ENCODE assay signal across 7 cellular contexts in the genomic region with DNA sequence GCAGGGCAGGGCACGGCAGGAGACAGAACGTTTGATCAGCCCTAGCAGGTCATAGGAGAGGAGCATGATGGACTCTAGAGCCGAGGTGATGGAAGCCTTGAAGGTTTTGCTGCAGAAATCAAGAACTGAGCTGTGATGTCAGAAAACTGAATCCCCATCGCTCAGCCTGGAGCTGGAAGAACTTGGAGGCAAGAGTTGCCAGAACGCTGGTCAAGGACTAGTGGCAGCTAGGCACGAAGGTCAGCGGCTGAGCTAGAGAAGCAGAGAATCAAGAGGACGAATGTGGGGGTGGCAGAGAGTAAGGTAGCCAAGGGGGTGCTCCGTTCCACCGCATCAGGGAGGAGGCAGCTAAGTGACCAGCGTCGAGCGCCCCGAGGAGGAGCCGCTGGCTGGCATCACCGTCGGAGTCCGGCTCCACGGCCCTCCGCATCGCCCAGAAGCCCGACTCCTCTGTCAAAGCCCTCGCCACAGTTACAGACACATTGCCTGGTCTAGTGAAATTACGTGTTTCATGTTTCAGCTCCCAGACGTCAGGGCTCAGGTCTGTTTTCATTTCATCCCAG. TPM values are rescaled to one million over a fixed set of nuclear protein-coding genes. Genes with fewer than 3 reads are reported as not detected.
DNase-seq lines count a peak whose midpoint lies in the region; ATAC-seq and TF ChIP-seq lines count a peak whose summit lies in the region.

No MANE protein-coding gene starts in this region.

- H3K36me3 Mint-ChIP-seq in activated CD8-positive, alpha-beta T cell treated with anti-CD3 and anti-CD28 coated beads for 36 hours (ENCODE audit: low read depth): no peaks in the 10 kb centered on the region

- no peak for TF ChIP-seq CTCF in activated CD8-positive, alpha-beta T cell treated with anti-CD3 and anti-CD28 coated beads for 36 hours (IDR thresholded peaks at IDR 0.05)
- no peak for TF ChIP-seq CTCF in hepatocyte (IDR thresholded peaks at IDR 0.05; ENCODE audit: poor library complexity)

- 5% methylated on average over 14 of the region's 25 CpGs for WGBS in hepatocyte (ENCODE audit: low lambda C conversion rate, missing lambda C conversion rate)

- peak overlapping the region; percentile 43 for H3K27ac Mint-ChIP-seq in activated CD8-positive, alpha-beta T cell treated with anti-CD3 and anti-CD28 coated beads for 36 hours

- peak overlapping the region; percentile 76 to 83 (median 77) for H3K9ac ChIP-seq in skeletal muscle tissue (ENCODE audit: low read depth in 1 of 3, low read length in 3 of 3)

- H4K20me1 ChIP-seq in hepatocyte (ENCODE audit: insufficient read depth, poor library complexity, severe bottlenecking): no peaks in the 10 kb centered on the region

- H3K9me3 Mint-ChIP-seq in activated CD8-positive, alpha-beta T cell treated with anti-CD3 and anti-CD28 coated beads for 36 hours: no peaks in the 10 kb centered on the region

- H3K27me3 ChIP-seq in hepatocyte: peaks cover 6% of the 10 kb centered on the region
- H3K27me3 ChIP-seq in skeletal muscle tissue (ENCODE audit: control insufficient read depth in 3 of 3, insufficient read depth in 3 of 3, low read length in 3 of 3): no peaks in the 10 kb centered on the region

- H3K9me3 ChIP-seq in hepatocyte (ENCODE audit: low read depth) (no peaks in the 10 kb centered on the region), skeletal muscle tissue (ENCODE audit: control insufficient read depth in 3 of 3, low read length in 3 of 3) (no peaks in the 10 kb centered on the region)

- peak overlapping the region; percentile 97 for H3K4me3 ChIP-seq in hepatocyte
- H3K4me3 ChIP-seq in skeletal muscle tissue (ENCODE audit: low read length in 3 of 3): peak overlapping the region; percentile 80 to 88 (median 87)

- CTCF ChIA-PET in activated CD8-positive, alpha-beta T cell treated with anti-CD3 and anti-CD28 coated beads for 36 hours (lab: Charles Lee): interaction anchor here (0.7 to 16.7 kb wide), 15 partner anchors 8 to 216 kb away, joined by 3 to 161 read pairs (median 6); no protein-coding TSS in a partner anchor

- H3K79me2 ChIP-seq in hepatocyte: peaks cover 14% of the 10 kb centered on the region

- POLR2A ChIA-PET in activated CD8-positive, alpha-beta T cell treated with anti-CD3 and anti-CD28 coated beads for 36 hours (lab: Charles Lee): interaction anchor here (0.8 to 3.6 kb wide), 13 partner anchors 8 to 151 kb away, joined by 3 to 18 read pairs (median 6); a partner anchor contains a TSS

- H3K36me3 ChIP-seq in hepatocyte (replicated peaks; ENCODE audit: insufficient read depth, low read depth) (no peaks in the 10 kb centered on the region), skeletal muscle tissue (ENCODE audit: control insufficient read depth in 3 of 3, insufficient read depth in 3 of 3, low read length in 3 of 3) (no peaks in the 10 kb centered on the region)

- H3K4me1 ChIP-seq in hepatocyte (ENCODE audit: insufficient read depth) (peaks cover 13% of the 10 kb centered on the region), skeletal muscle tissue (ENCODE audit: control insufficient read depth in 3 of 3, insufficient read depth in 3 of 3, low read length in 3 of 3) (peaks cover 28 to 39% (median 34%) of the 10 kb centered on the region in 3 donors)

- H3K9me2 ChIP-seq in hepatocyte (replicated peaks; ENCODE audit: insufficient read depth): no peaks in the 10 kb centered on the region

- intact Hi-C loops in activated CD8-positive, alpha-beta T cell treated with anti-CD3 and anti-CD28 coated beads for 36 hours (cut with micrococcal nuclease): no loop called here

- H3K27ac ChIP-seq in hepatocyte: no peak overlapping the region
- no peak overlapping the region for H3K27ac ChIP-seq in skeletal muscle tissue (ENCODE audit: low read depth, low read length)

- no peak for DNase-seq in activated CD8-positive, alpha-beta T cell treated with anti-CD3 and anti-CD28 coated beads for 36 hours
- DNase-seq in hepatocyte (ENCODE audit: low spot score) (no peak), H4 (ENCODE audit: low spot score) (no peak), hippocampal formation (lab: John Stamatoyannopoulos, UW) (no peak)

- peak overlapping the region; percentile 99 for H2AFZ ChIP-seq in hepatocyte

- H3K27me3 Mint-ChIP-seq in activated CD8-positive, alpha-beta T cell treated with anti-CD3 and anti-CD28 coated beads for 36 hours: peaks cover 7% of the 10 kb centered on the region

- H3K4me2 ChIP-seq in hepatocyte: peak overlapping the region; percentile 97

- peaks cover 28% of the 10 kb centered on the region for H3K4me1 Mint-ChIP-seq in activated CD8-positive, alpha-beta T cell treated with anti-CD3 and anti-CD28 coated beads for 36 hours (ENCODE audit: low read depth)

- ATAC-seq in GM18511 (IDR thresholded peaks at IDR 0.05; ENCODE audit: unreplicated experiment) (peak; percentile 11), HG02798 (IDR thresholded peaks at IDR 0.05; ENCODE audit: poor library complexity, unreplicated experiment) (peak; percentile 3)
- no peak for ATAC-seq in activated CD8-positive, alpha-beta T cell treated with anti-CD3 and anti-CD28 coated beads for 36 hours

- H3K4me3 Mint-ChIP-seq in activated CD8-positive, alpha-beta T cell treated with anti-CD3 and anti-CD28 coated beads for 36 hours: peak overlapping the region; percentile 75

RNA-seq across cellular contexts. Expression of a gene that starts 1.2 kb away (rescaled TPM):
- total RNA-seq in activated CD8-positive, alpha-beta T cell treated with anti-CD3 and anti-CD28 coated beads for 36 hours: 10 to 100 TPM; 12.9 to 15.2 TPM
- total RNA-seq in hepatocyte: 41.3 and 45.9 TPM in 2 replicates
- 42.9 and 43.0 TPM in 2 replicates for polyA plus RNA-seq in hepatocyte
- total RNA-seq in skeletal muscle tissue: 10.4 TPM
- 22.8 and 33.2 TPM in 2 replicates for total RNA-seq in H4 (2014; rRNA removed; shearing (Covaris generic))
